8 cellular contexts compared by ENCODE assay signal in genomic region chr10:58384536-58384998, GRCh38. TPM values are rescaled to one million over a fixed set of nuclear protein-coding genes. Genes with fewer than 3 reads are reported as not detected.
A peak's percentile ranks its signal among the peaks of the same experiment; 100 is the strongest.
DNase-seq lines count a peak whose midpoint lies in the region; ATAC-seq and TF ChIP-seq lines count a peak whose summit lies in the region.

No MANE protein-coding gene starts in this region.

- DNase-seq in Ammon's horn (ENCODE audit: low spot score) (peak; percentile 27), RWPE2 (ENCODE audit: low spot score) (no peak), esophagus squamous epithelium (lab: John Stamatoyannopoulos, UW) (no peak), ovary (no peak), HK-2 (ENCODE audit: unreplicated experiment) (no peak), NCI-H2029 (lab: John Stamatoyannopoulos, UW) (no peak), globus pallidus (ENCODE audit: low spot score) (no peak)

- H3K4me3 ChIP-seq in RWPE2 (ENCODE audit: severe bottlenecking) (peak overlapping the region; percentile 73), esophagus squamous epithelium (peak overlapping the region; percentile 70 to 95 (median 88)), ovary (peak overlapping the region; percentile 66)

- H3K27me3 ChIP-seq in RWPE2 (ENCODE audit: insufficient read depth, poor library complexity, severe bottlenecking): no peaks in the 10 kb centered on the region
- H3K27me3 ChIP-seq in esophagus squamous epithelium: no peaks in the 10 kb centered on the region
- H3K27me3 ChIP-seq in ovary: no peaks in the 10 kb centered on the region

- intact Hi-C loops in esophagus squamous epithelium (cut with DNase I): no loop called here
- intact Hi-C loops in ovary (cut with DNase I): no loop called here

- TF ChIP-seq POLR2A in esophagus squamous epithelium (IDR thresholded peaks at IDR 0.05) (no peak), ovary (IDR thresholded peaks at IDR 0.05) (no peak)

- H3K27ac ChIP-seq in RWPE2 (ENCODE audit: poor library complexity, severe bottlenecking) (peak overlapping the region; percentile 57), esophagus squamous epithelium (peak overlapping the region; percentile 81 to 93 (median 91)), ovary (peak overlapping the region; percentile 26 to 86)

- WGBS in esophagus squamous epithelium, 2 donors: 1% methylated on average over 12 of the region's 12 CpGs
- 1 to 4% (median 1%) methylated on average over 12 of the region's 12 CpGs for WGBS in ovary, 3 donors

- no peak for TF ChIP-seq CTCF in RWPE2 (IDR thresholded peaks at IDR 0.05; ENCODE audit: poor library complexity, severe bottlenecking)
- TF ChIP-seq CTCF in esophagus squamous epithelium (IDR thresholded peaks at IDR 0.05): no peak
- no peak for TF ChIP-seq CTCF in ovary (IDR thresholded peaks at IDR 0.05)

- H3K4me1 ChIP-seq in RWPE2 (ENCODE audit: insufficient read depth, poor library complexity, severe bottlenecking) (peaks cover 7% of the 10 kb centered on the region), esophagus squamous epithelium (peaks cover 0 to 30% (median 21%) of the 10 kb centered on the region in 3 donors), ovary (ENCODE audit: insufficient read depth) (no peaks in the 10 kb centered on the region)

- H3K36me3 ChIP-seq in RWPE2 (ENCODE audit: low read depth) (peaks cover 34% of the 10 kb centered on the region), esophagus squamous epithelium (peaks cover 0 to 28% (median 1%) of the 10 kb centered on the region in 3 donors), ovary (no peaks in the 10 kb centered on the region)

- no peak for TF ChIP-seq EP300 in ovary (IDR thresholded peaks at IDR 0.05)

- no peaks in the 10 kb centered on the region for H3K9me3 ChIP-seq in RWPE2 (ENCODE audit: severe bottlenecking)
- no peaks in the 10 kb centered on the region for H3K9me3 ChIP-seq in esophagus squamous epithelium
- no peaks in the 10 kb centered on the region for H3K9me3 ChIP-seq in ovary

- peak; percentile 0 for ATAC-seq in GM21515 (IDR thresholded peaks at IDR 0.05; ENCODE audit: unreplicated experiment)
- ATAC-seq in RWPE2 (ENCODE audit: low read depth): no peak

RNA-seq across cellular contexts. Expression of gene TFAM, which starts 0.6 kb away (rescaled TPM):
- total RNA-seq in esophagus squamous epithelium (10 to 100 TPM in 3 of 4 donors, 1 to 10 TPM in 1; 7.2 to 32.8 (median 19.0) TPM), ovary (10 to 100 TPM; 17.6 to 46.6 (median 38.2) TPM)
- 10 to 100 TPM; 12.0 to 17.8 TPM for polyA plus RNA-seq in ovary

RNA-seq across cellular contexts. Expression of gene UBE2D1, which starts 49.8 kb away (rescaled TPM):
- 10 to 100 TPM; 12.2 to 14.9 (median 13.9) TPM for total RNA-seq in esophagus squamous epithelium
- total RNA-seq in ovary: 10 to 100 TPM; 11.6 to 18.0 (median 14.1) TPM
- polyA plus RNA-seq in ovary: 10 to 100 TPM in 1 of 2 donors, 1 to 10 TPM in 1; 9.8 to 20.1 TPM
